In genomic region chr3:179450321-179450720, GRCh38 we compare ENCODE assay signal across 8 cellular contexts. TPM values are rescaled to one million over a fixed set of nuclear protein-coding genes. Genes with fewer than 3 reads are reported as not detected.
DNase-seq lines count a peak whose midpoint lies in the region; ATAC-seq and TF ChIP-seq lines count a peak whose summit lies in the region.

No MANE protein-coding gene starts in this region.

- H3K27me3 Mint-ChIP-seq in mesothelial cell of epicardium (ENCODE audit: low read depth): peaks cover 2% of the 10 kb centered on the region

- H3K4me3 Mint-ChIP-seq in mesothelial cell of epicardium: peak overlapping the region; percentile 86

- in situ Hi-C loops in astrocyte of the spinal cord (cut with HindIII; ENCODE audit: low sequenced_read_pairs): no loop called here

- H3K4me3 ChIP-seq in BE2C (ENCODE audit: low read depth, low read length) (peak overlapping the region; percentile 93), HL-60 (replicated peaks; ENCODE audit: insufficient read depth, low read length) (peak overlapping the region; percentile 80), astrocyte of the spinal cord (ENCODE audit: low read depth, low read length) (peak overlapping the region; percentile 82)

- no peak for ATAC-seq in HG02884 (IDR thresholded peaks at IDR 0.05; ENCODE audit: unreplicated experiment)
- ATAC-seq in GM21367 (IDR thresholded peaks at IDR 0.05; ENCODE audit: unreplicated experiment): no peak

- TF ChIP-seq CTCF in BE2C (IDR thresholded peaks at IDR 0.05; ENCODE audit: low read depth, low read length) (no peak), HL-60 (IDR thresholded peaks at IDR 0.05; ENCODE audit: insufficient read depth, low read length) (no peak), astrocyte of the spinal cord (IDR thresholded peaks at IDR 0.05; ENCODE audit: low read depth, low read length) (no peak), mesothelial cell of epicardium (IDR thresholded peaks at IDR 0.05; ENCODE audit: unreplicated experiment) (no peak)

- H3K4me1 Mint-ChIP-seq in mesothelial cell of epicardium: peaks cover 54% of the 10 kb centered on the region

- peaks cover 5% of the 10 kb centered on the region for H3K4me1 ChIP-seq in BE2C

- H3K9me3 Mint-ChIP-seq in mesothelial cell of epicardium: no peaks in the 10 kb centered on the region

- H3K36me3 Mint-ChIP-seq in mesothelial cell of epicardium: no peaks in the 10 kb centered on the region

- peak overlapping the region; percentile 92 for H3K27ac Mint-ChIP-seq in mesothelial cell of epicardium

- no peaks in the 10 kb centered on the region for H3K27me3 ChIP-seq in BE2C
- H3K27me3 ChIP-seq in HL-60 (ENCODE audit: insufficient read depth, poor library complexity, severe bottlenecking): no peaks in the 10 kb centered on the region

- H3K9me3 ChIP-seq in BE2C: no peaks in the 10 kb centered on the region

- no peaks in the 10 kb centered on the region; the same call in 1 of the 2 replicates for H3K36me3 ChIP-seq in BE2C

- DNase-seq in BE2C: no peak
- no peak for DNase-seq in HL-60 (ENCODE audit: low read depth in 1 of 2, low spot score in 1 of 2)
- peak; percentile 53 for DNase-seq in astrocyte of the spinal cord (ENCODE audit: low read depth, low spot score)
- no peak for DNase-seq in mesothelial cell of epicardium (ENCODE audit: low spot score in 2 of 2, unreplicated experiment in 2 of 2)
- no peak for DNase-seq in AG08396 (ENCODE audit: low spot score)
- no peak for DNase-seq in stimulated activated CD4-positive, alpha-beta T cell treated with anti-CD3 and anti-CD28 coated beads, Interleukin-15, amount 100 ng/mL, for 24 hours

- peak overlapping the region; percentile 90 for H3K27ac ChIP-seq in HL-60 (replicated peaks)

RNA-seq across cellular contexts. Expression of gene GNB4, which starts 0.9 kb away (rescaled TPM):
- 1.6 TPM for polyA plus RNA-seq in BE2C (2012; ENCODE audit: insufficient read depth, insufficient read length, low read depth)
- 18.7 to 19.1 TPM (median 19.1 TPM) in 3 replicates for total RNA-seq in mesothelial cell of epicardium
